10 cellular contexts compared by ENCODE assay signal in genomic region chr9:36144322-36145206, GRCh38. TPM values are rescaled to one million over a fixed set of nuclear protein-coding genes. Genes with fewer than 3 reads are reported as not detected.
DNase-seq lines count a peak whose midpoint lies in the region; ATAC-seq, FAIRE-seq and TF ChIP-seq lines count a peak whose summit lies in the region.
"Had no signal": no experiment of that assay in that cellular context is flagged by ENCODE, and none has a peak within 500 bp of the region (broad histone marks: within the 10 kb centered on the region; RNA-seq: fewer than 3 reads in every experiment).

No MANE protein-coding gene starts in this region.

- peaks cover 9% of the 10 kb centered on the region for H3K4me1 ChIP-seq in BE2C

- H3K4me3 ChIP-seq in skin epidermis (no peak overlapping the region), BE2C (ENCODE audit: low read depth, low read length) (no peak overlapping the region)

- peaks cover 6% of the 10 kb centered on the region for H3K9me3 Mint-ChIP-seq in central memory CD8-positive, alpha-beta T cell

- TF ChIP-seq POLR2A in GM12891 (IDR thresholded peaks at IDR 0.05; ENCODE audit: low read depth, low read length): no peak

- no peak for TF ChIP-seq CTCF in BE2C (IDR thresholded peaks at IDR 0.05; ENCODE audit: low read depth, low read length)

- H3K9me3 ChIP-seq in BE2C: no peaks in the 10 kb centered on the region

- H3K27me3 ChIP-seq in BE2C: no peaks in the 10 kb centered on the region

- no peaks in the 10 kb centered on the region for H3K27me3 Mint-ChIP-seq in central memory CD8-positive, alpha-beta T cell

- peak; percentile 68 for ATAC-seq in central memory CD8-positive, alpha-beta T cell (replicated peaks; ENCODE audit: extremely low read depth, poor library complexity, severe bottlenecking)

- peaks cover 16% of the 10 kb centered on the region for H3K36me3 Mint-ChIP-seq in central memory CD8-positive, alpha-beta T cell (ENCODE audit: insufficient read depth)

- peaks cover 85% of the 10 kb centered on the region for H3K4me1 Mint-ChIP-seq in central memory CD8-positive, alpha-beta T cell

- no peak for DNase-seq in GM12891 (ENCODE audit: insufficient read length, low spot score)
- peak; percentile 32 for DNase-seq in NCI-H510A (lab: John Stamatoyannopoulos, UW)
- peak in 1 of 2 donors; percentile 31 for DNase-seq in central memory CD8-positive, alpha-beta T cell (ENCODE audit: low spot score in 2 of 2)
- DNase-seq in stimulated activated CD4-positive, alpha-beta T cell treated with anti-CD3 and anti-CD28 coated beads, Interleukin-2, amount 100 ng/mL, for 48 hours: no peak
- no peak for DNase-seq in pons (ENCODE audit: low spot score)
- no peak for DNase-seq in BE2C
- DNase-seq: GDM1, mammary epithelial cell, SHP77 had no signal

- H3K36me3 ChIP-seq in BE2C: no peaks in the 10 kb centered on the region

- peak overlapping the region in 12 of 21 experiments; percentile 13 to 89 (median 64) for H3K27ac ChIP-seq in skin epidermis

- peak overlapping the region; percentile 95 for H3K4me3 Mint-ChIP-seq in central memory CD8-positive, alpha-beta T cell

- peak overlapping the region; percentile 100 for H3K27ac Mint-ChIP-seq in central memory CD8-positive, alpha-beta T cell (ENCODE audit: low read depth)

- peak; percentile 75 for FAIRE-seq in GM12891 (lab: Jason Lieb, UNC)

TF ChIP-seq in GM12891, 5 proteins besides CTCF, POLR2A, EP300 and RAD21:
- TF ChIP-seq POU2F2 (IDR thresholded peaks at IDR 0.05; ENCODE audit: low read depth, low read length) (no peak), POLR2AphosphoS5 (IDR thresholded peaks at IDR 0.05; ENCODE audit: low read depth, low read length) (no peak), SPI1 (IDR thresholded peaks at IDR 0.05; ENCODE audit: low read depth, low read length) (no peak), TAF1 (IDR thresholded peaks at IDR 0.05; ENCODE audit: low read depth, low read length) (no peak), PAX5 (IDR thresholded peaks at IDR 0.05; ENCODE audit: insufficient read depth, low read length, severe bottlenecking) (no peak)

RNA-seq across cellular contexts. Expression of gene GLIPR2, which starts 8.0 kb away (rescaled TPM):
- polyA plus RNA-seq in GM12891 (2012; ENCODE audit: low read depth, missing spikeins): 2.3 TPM
- polyA plus RNA-seq in BE2C (2012; ENCODE audit: insufficient read depth, insufficient read length, low read depth): 15.8 TPM

RNA-seq across cellular contexts. Expression of gene CCIN, which starts 24.6 kb away (rescaled TPM):
- not detected for polyA plus RNA-seq in GM12891 (2012; ENCODE audit: low read depth, missing spikeins)
- polyA plus RNA-seq in BE2C (2012; ENCODE audit: insufficient read depth, insufficient read length, low read depth): not detected
- polyA plus RNA-seq: mammary epithelial cell had no signal

RNA-seq across cellular contexts. Expression of gene CLTA, which starts 46.2 kb away (rescaled TPM):
- 161 TPM for polyA plus RNA-seq in GM12891 (2012; ENCODE audit: low read depth, missing spikeins)
- polyA plus RNA-seq in BE2C (2012; ENCODE audit: insufficient read depth, insufficient read length, low read depth): 209 TPM
